Comparison of ENCODE assay signal across 8 cellular contexts in genomic region chr5:111512406-111513174, GRCh38. TPM values are rescaled to one million over a fixed set of nuclear protein-coding genes. Genes with fewer than 3 reads are reported as not detected.
DNase-seq lines count a peak whose midpoint lies in the region; ATAC-seq and TF ChIP-seq lines count a peak whose summit lies in the region.

Gene STARD4, minus strand, starts transcription at chr5:111512535. Its CDS starts 5,102 bp downstream, at chr5:111507433.

- H3K36me3 ChIP-seq in ovary (no peaks in the 10 kb centered on the region), tibial artery (no peaks in the 10 kb centered on the region)

- no peak for TF ChIP-seq CTCF in ovary (IDR thresholded peaks at IDR 0.05)
- no peak for TF ChIP-seq CTCF in tibial artery (IDR thresholded peaks at IDR 0.05)

- 0 to 1% (median 0%) methylated on average over 41 to 42 of the region's 42 CpGs for WGBS in ovary, 3 donors

- peak; percentile 38 for TF ChIP-seq EP300 in ovary (IDR thresholded peaks at IDR 0.05)

- TF ChIP-seq POLR2A in GM10847 (IDR thresholded peaks at IDR 0.05; ENCODE audit: extremely low read depth, insufficient read length) (peak; percentile 99), ovary (IDR thresholded peaks at IDR 0.05) (peak; percentile 52)

- intact Hi-C loops in Right ventricle myocardium inferior (cut with DNase I) = no loop called here
- intact Hi-C loops in ovary (cut with DNase I) = no loop called here
- intact Hi-C loops in tibial artery (cut with DNase I; ENCODE audit: low total_unique reads) = no loop called here

- H3K27ac ChIP-seq in ovary (peak within 1 kb of the TSS; percentile 43 to 59), tibial artery (peak within 1 kb of the TSS; percentile 90 to 95)

- DNase-seq in NCI-H128 (lab: John Stamatoyannopoulos, UW; ENCODE audit: unreplicated experiment) (peak; percentile 72), SW 1271 (lab: John Stamatoyannopoulos, UW) (peak; percentile 90 to 96), Right ventricle myocardium inferior (ENCODE audit: missing footprints) (peak; percentile 97), ovary (peak; percentile 83 to 93 (median 92)), tibial artery (peak; percentile 95 to 98)
- peak; percentile 86 for DNase-seq in activated naive CD8-positive, alpha-beta T cell treated with anti-CD3 and anti-CD28 coated beads, Interleukin-2, amount 50 U/mL, for 16 hours (ENCODE audit: low read depth, low spot score)

- H3K4me3 ChIP-seq in ovary (peak within 1 kb of the TSS; percentile 82), tibial artery (peak within 1 kb of the TSS; percentile 80 to 85)

- peak; percentile 89 for ATAC-seq in HG02678 (IDR thresholded peaks at IDR 0.05; ENCODE audit: unreplicated experiment)
- ATAC-seq in Right ventricle myocardium inferior = peak; percentile 99

- no peaks in the 10 kb centered on the region for H3K27me3 ChIP-seq in ovary
- no peaks in the 10 kb centered on the region for H3K27me3 ChIP-seq in tibial artery

- no peaks in the 10 kb centered on the region for H3K4me1 ChIP-seq in ovary (ENCODE audit: insufficient read depth)
- peaks cover 0 to 50% (median 3%) of the 10 kb centered on the region in 4 donors for H3K4me1 ChIP-seq in tibial artery

- H3K9me3 ChIP-seq in ovary (no peaks in the 10 kb centered on the region), tibial artery (no peaks in the 10 kb centered on the region)

RNA-seq across cellular contexts. Expression of gene STARD4, which starts in this region (rescaled TPM):
- total RNA-seq in Right ventricle myocardium inferior (2.9 TPM), ovary (10 to 100 TPM in 1 of 7 donors, 1 to 10 TPM in 6; 5.3 to 34.1 (median 7.8) TPM)
- polyA plus RNA-seq in ovary = 10 to 100 TPM in 1 of 2 donors, 1 to 10 TPM in 1; 4.5 to 14.4 TPM

Comparison
In these comparisons a context has a peak if more than half of its experiments do, and no peak if none do; other contexts are left out.
1. Peak in every context shown above with its lines: DNase-seq, ATAC-seq, H3K4me3 ChIP-seq and H3K27ac ChIP-seq.